1 cellular context compared by ENCODE assay signal in genomic region chr9:134344068-134344820, GRCh38.
TF ChIP-seq lines count a peak whose summit lies in the region.

No MANE protein-coding gene starts in this region.

TF ChIP-seq in H1, 55 proteins besides CTCF, POLR2A, EP300 and RAD21:
- no peak for TF ChIP-seq CBX5 (IDR thresholded peaks at IDR 0.05; ENCODE audit: low read depth, low read length)
- TF ChIP-seq ZNF274 (IDR thresholded peaks at IDR 0.05; ENCODE audit: borderline replicate concordance, extremely low read depth, low read length) = no peak
- TF ChIP-seq KDM5A (IDR thresholded peaks at IDR 0.05; ENCODE audit: low read length) = no peak
- TF ChIP-seq RFX5 (IDR thresholded peaks at IDR 0.05; ENCODE audit: borderline replicate concordance, low read depth, low read length) = no peak
- TF ChIP-seq NRF1 (IDR thresholded peaks at IDR 0.05; ENCODE audit: low read depth, low read length) = no peak
- no peak for TF ChIP-seq SIRT6 (IDR thresholded peaks at IDR 0.05; ENCODE audit: low read length)
- no peak for TF ChIP-seq PHF8 (conservative IDR thresholded peaks at IDR 0.05; ENCODE audit: low read depth, low read length)
- TF ChIP-seq FOSL1 (IDR thresholded peaks at IDR 0.05; ENCODE audit: insufficient read depth, low read depth, low read length) = no peak
- TF ChIP-seq RBBP5 (IDR thresholded peaks at IDR 0.05; ENCODE audit: borderline replicate concordance, low read depth, low read length) = no peak
- TF ChIP-seq, protein P1, sequence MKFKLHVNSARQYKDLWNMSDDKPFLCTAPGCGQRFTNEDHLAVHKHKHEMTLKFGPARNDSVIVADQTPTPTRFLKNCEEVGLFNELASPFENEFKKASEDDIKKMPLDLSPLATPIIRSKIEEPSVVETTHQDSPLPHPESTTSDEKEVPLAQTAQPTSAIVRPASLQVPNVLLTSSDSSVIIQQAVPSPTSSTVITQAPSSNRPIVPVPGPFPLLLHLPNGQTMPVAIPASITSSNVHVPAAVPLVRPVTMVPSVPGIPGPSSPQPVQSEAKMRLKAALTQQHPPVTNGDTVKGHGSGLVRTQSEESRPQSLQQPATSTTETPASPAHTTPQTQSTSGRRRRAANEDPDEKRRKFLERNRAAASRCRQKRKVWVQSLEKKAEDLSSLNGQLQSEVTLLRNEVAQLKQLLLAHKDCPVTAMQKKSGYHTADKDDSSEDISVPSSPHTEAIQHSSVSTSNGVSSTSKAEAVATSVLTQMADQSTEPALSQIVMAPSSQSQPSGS (IDR thresholded peaks at IDR 0.05; ENCODE audit: low read length) = no peak
- TF ChIP-seq BRCA1 (IDR thresholded peaks at IDR 0.05; ENCODE audit: low read depth, low read length) = no peak
- TF ChIP-seq TAF7 (optimal IDR thresholded peaks at IDR 0.05; ENCODE audit: borderline replicate concordance, low read depth, low read length) = no peak
- no peak for TF ChIP-seq JUND (IDR thresholded peaks at IDR 0.05; ENCODE audit: low read length)
- no peak for TF ChIP-seq JUN (IDR thresholded peaks at IDR 0.05; ENCODE audit: low read depth, low read length)
